3 cellular contexts compared by ENCODE assay signal in the genomic region with DNA sequence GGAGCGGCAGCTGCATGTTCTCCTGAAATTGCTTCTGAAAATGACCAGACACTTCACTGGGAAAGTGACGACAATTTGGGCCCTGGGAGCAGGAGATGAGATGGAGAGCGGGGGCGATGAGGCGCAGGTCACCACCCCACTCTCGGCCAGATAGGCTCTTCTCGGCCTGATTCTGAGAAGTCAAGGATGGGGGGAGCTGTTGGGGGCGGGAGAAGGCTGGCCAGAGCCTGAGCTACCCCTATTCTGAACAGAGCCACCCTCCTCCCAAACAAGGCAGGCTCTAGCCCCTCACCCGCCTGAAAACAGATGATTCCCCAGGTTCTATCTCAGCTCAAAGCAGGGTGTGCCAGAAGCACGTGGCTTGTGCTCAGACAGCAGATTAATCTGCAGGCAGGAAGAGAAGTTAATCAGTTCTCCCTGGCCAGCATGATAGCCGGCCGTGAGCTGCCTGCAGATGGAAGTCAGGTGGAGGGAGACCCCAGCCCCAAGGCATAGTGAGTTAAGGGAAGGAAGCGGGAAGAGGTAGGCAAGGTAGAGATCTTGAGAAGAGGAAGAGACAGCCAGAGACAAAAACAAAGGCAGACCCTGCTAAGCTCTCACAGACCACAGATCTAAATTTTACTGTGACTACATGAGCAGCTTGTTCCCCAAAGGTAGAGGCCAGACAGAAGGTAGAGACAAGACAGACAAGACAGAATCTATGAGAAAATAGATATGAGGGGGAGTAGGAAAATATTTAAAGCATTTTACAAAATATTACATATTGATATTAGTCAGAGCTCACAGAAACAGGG.
TF ChIP-seq lines count a peak whose summit lies in the region.

No MANE protein-coding gene starts in this region.

TF ChIP-seq in SK-N-SH, 30 proteins besides CTCF, POLR2A, EP300 and RAD21:
- TF ChIP-seq NRF1 (IDR thresholded peaks at IDR 0.05; ENCODE audit: low read depth, low read length) (no peak), GABPA (IDR thresholded peaks at IDR 0.05; ENCODE audit: low read depth) (no peak), GATA2 (CRISPR knock-in tag; IDR thresholded peaks at IDR 0.05) (peak; percentile 44; the same call in 1 of the 2 replicates), MXI1 (IDR thresholded peaks at IDR 0.05; ENCODE audit: low read depth, low read length) (peak; percentile 96)

TF ChIP-seq in SK-N-SH treated with all-trans-retinoic acid at 6 μM for 48 hours, 23 proteins besides CTCF, POLR2A, EP300 and RAD21:
- no peak for TF ChIP-seq ISL1 (CRISPR knock-in tag; IDR thresholded peaks at IDR 0.05)
- no peak for TF ChIP-seq ZC3H10 (CRISPR knock-in tag; IDR thresholded peaks at IDR 0.05)
- TF ChIP-seq ESRRG (CRISPR knock-in tag; IDR thresholded peaks at IDR 0.05) = no peak
- no peak for TF ChIP-seq TCF4 (CRISPR knock-in tag; IDR thresholded peaks at IDR 0.05; ENCODE audit: borderline replicate concordance)
- TF ChIP-seq OSR1 (CRISPR knock-in tag; IDR thresholded peaks at IDR 0.05) = no peak
- no peak for TF ChIP-seq ZNF70 (CRISPR knock-in tag; IDR thresholded peaks at IDR 0.05)
- no peak for TF ChIP-seq ZNF8 (CRISPR knock-in tag; IDR thresholded peaks at IDR 0.05)
- TF ChIP-seq, protein P1, sequence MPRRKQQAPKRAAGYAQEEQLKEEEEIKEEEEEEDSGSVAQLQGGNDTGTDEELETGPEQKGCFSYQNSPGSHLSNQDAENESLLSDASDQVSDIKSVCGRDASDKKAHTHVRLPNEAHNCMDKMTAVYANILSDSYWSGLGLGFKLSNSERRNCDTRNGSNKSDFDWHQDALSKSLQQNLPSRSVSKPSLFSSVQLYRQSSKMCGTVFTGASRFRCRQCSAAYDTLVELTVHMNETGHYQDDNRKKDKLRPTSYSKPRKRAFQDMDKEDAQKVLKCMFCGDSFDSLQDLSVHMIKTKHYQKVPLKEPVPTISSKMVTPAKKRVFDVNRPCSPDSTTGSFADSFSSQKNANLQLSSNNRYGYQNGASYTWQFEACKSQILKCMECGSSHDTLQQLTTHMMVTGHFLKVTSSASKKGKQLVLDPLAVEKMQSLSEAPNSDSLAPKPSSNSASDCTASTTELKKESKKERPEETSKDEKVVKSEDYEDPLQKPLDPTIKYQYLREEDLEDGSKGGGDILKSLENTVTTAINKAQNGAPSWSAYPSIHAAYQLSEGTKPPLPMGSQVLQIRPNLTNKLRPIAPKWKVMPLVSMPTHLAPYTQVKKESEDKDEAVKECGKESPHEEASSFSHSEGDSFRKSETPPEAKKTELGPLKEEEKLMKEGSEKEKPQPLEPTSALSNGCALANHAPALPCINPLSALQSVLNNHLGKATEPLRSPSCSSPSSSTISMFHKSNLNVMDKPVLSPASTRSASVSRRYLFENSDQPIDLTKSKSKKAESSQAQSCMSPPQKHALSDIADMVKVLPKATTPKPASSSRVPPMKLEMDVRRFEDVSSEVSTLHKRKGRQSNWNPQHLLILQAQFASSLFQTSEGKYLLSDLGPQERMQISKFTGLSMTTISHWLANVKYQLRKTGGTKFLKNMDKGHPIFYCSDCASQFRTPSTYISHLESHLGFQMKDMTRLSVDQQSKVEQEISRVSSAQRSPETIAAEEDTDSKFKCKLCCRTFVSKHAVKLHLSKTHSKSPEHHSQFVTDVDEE (CRISPR knock-in tag; IDR thresholded peaks at IDR 0.05) = no peak
- TF ChIP-seq ARNTL (CRISPR knock-in tag; IDR thresholded peaks at IDR 0.05; ENCODE audit: borderline replicate concordance, low read depth) = no peak

TF ChIP-seq in HEK293, 187 proteins besides CTCF, POLR2A, EP300 and RAD21:
- TF ChIP-seq ZBTB17 (tag by site-specific recombination; IDR thresholded peaks at IDR 0.05) = peak; percentile 39; the same call in 1 of the 2 replicates
- TF ChIP-seq ZNF354C (tag by site-specific recombination; IDR thresholded peaks at IDR 0.05; ENCODE audit: borderline replicate concordance, low read depth) = no peak
- TF ChIP-seq ZNF707 (tag by site-specific recombination; IDR thresholded peaks at IDR 0.05) = no peak
TF ChIP-seq in HEK293: peak in this region for 1.
